In the genomic region with DNA sequence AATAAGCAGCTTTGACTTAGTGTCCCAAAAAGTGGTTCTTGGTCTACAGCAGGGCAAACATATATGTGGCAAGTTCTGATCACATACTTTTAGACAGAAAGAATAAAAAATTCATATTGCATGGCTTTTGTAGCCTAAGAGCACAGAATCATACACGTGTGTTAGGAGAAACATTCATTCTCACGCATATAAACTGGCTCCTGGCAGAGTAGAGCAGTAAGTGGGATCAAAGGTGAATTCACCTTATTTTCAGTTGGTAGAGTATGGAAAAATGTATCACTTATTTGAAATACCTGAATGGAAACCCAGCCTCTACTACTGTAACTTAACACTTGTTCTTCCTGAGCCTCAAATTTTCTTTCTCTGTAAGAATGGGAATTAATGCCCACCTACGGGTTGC, we compare ENCODE assay signal across 27 cellular contexts.
"Had no signal": no experiment of that assay in that cellular context is flagged by ENCODE, and none has a peak within 500 bp of the region (broad histone marks: within the 10 kb centered on the region; RNA-seq: fewer than 3 reads in every experiment).

No MANE protein-coding gene starts in this region.

- H3K4me1 ChIP-seq: adrenal gland, body of pancreas, gastrocnemius medialis, neural progenitor cell, right atrium auricular region, suprapubic skin, tibial artery, uterus had no signal

- H2AFZ ChIP-seq: neural progenitor cell had no signal

- H3K36me3 ChIP-seq: adrenal gland, gastrocnemius medialis, neural progenitor cell, right atrium auricular region, uterus had no signal

- H3K27ac Mint-ChIP-seq: activated CD4-positive, alpha-beta memory T cell treated with anti-CD3 and anti-CD28 coated beads, Interleukin-2, amount 10 ng/mL, durations not matched to agents 7 days and 5 days; activated CD4-positive, alpha-beta T cell treated with anti-CD3 and anti-CD28 coated beads, Interleukin-2, amount 10 ng/mL, durations not matched to agents 24 days and 14 days; activated naive CD8-positive, alpha-beta T cell treated with anti-CD3 and anti-CD28 coated beads for 36 hours; natural killer cell; neural progenitor cell had no signal

- H3K27me3 Mint-ChIP-seq: activated CD4-positive, alpha-beta memory T cell treated with anti-CD3 and anti-CD28 coated beads, Interleukin-2, amount 10 ng/mL, durations not matched to agents 7 days and 5 days; activated CD4-positive, alpha-beta T cell treated with anti-CD3 and anti-CD28 coated beads, Interleukin-2, amount 10 ng/mL, durations not matched to agents 24 days and 14 days had no signal

- ATAC-seq: activated CD4-positive, CD25-positive, alpha-beta regulatory T cell treated with anti-CD3 and anti-CD28 coated beads, Interleukin-2, amount 50 U/mL, for 24 hours; activated T-cell treated with anti-CD3 and anti-CD28 coated beads, Interleukin-2, amount 50 U/mL, for 4 hours; body of pancreas; gastrocnemius medialis; natural killer cell had no signal

- H3K27ac ChIP-seq: body of pancreas, gastrocnemius medialis, neural progenitor cell, right atrium auricular region, suprapubic skin, tibial artery, WERI-Rb-1 had no signal

- DNase-seq: activated CD4-positive, alpha-beta memory T cell treated with anti-CD3 and anti-CD28 coated beads, Interleukin-2, amount 10 ng/mL, durations not matched to agents 7 days and 5 days; activated CD8-positive, alpha-beta memory T cell treated with anti-CD3 and anti-CD28 coated beads, Interleukin-2, amount 50 U/mL, for 48 hours; activated naive CD4-positive, alpha-beta T cell; activated naive CD8-positive, alpha-beta T cell treated with anti-CD3 and anti-CD28 coated beads for 36 hours; activated T-cell treated with anti-CD3 and anti-CD28 coated beads, Interleukin-2, amount 50 U/mL, for 4 hours; adrenal gland; aorta; body of pancreas; effector CD4-positive, alpha-beta T cell; erythroblast; gastrocnemius medialis; glutamatergic neuron; hippocampal formation; kidney; natural killer cell; stimulated activated CD4-positive, alpha-beta T cell treated with anti-CD3 and anti-CD28 coated beads, Interleukin-15, amount 100 ng/mL, for 24 hours; stimulated activated CD4-positive, alpha-beta T cell treated with anti-CD3 and anti-CD28 coated beads, Interleukin-2, amount 100 ng/mL, for 24 hours; stimulated activated naive CD4-positive, alpha-beta T cell; T-helper 1 cell; tibial artery; WERI-Rb-1 had no signal

- H3K27me3 ChIP-seq: adrenal gland, body of pancreas, gastrocnemius medialis, neural progenitor cell, right atrium auricular region, suprapubic skin, tibial artery, uterus had no signal

- H3K4me3 Mint-ChIP-seq: activated CD4-positive, alpha-beta memory T cell treated with anti-CD3 and anti-CD28 coated beads, Interleukin-2, amount 10 ng/mL, durations not matched to agents 7 days and 5 days; activated CD4-positive, alpha-beta T cell treated with anti-CD3 and anti-CD28 coated beads, Interleukin-2, amount 10 ng/mL, durations not matched to agents 24 days and 14 days; activated naive CD8-positive, alpha-beta T cell treated with anti-CD3 and anti-CD28 coated beads for 36 hours; activated T-cell treated with anti-CD3 and anti-CD28 coated beads, Interleukin-2, amount 50 U/mL, for 4 hours; natural killer cell; neural progenitor cell had no signal

- H3K4me1 Mint-ChIP-seq: activated naive CD8-positive, alpha-beta T cell treated with anti-CD3 and anti-CD28 coated beads for 36 hours; natural killer cell had no signal

- H3K9me3 ChIP-seq: adrenal gland, body of pancreas, gastrocnemius medialis, right atrium auricular region, suprapubic skin, tibial artery, uterus had no signal

- H3K9me3 Mint-ChIP-seq: activated naive CD8-positive, alpha-beta T cell treated with anti-CD3 and anti-CD28 coated beads for 36 hours; activated T-cell treated with anti-CD3 and anti-CD28 coated beads, Interleukin-2, amount 50 U/mL, for 4 hours; natural killer cell; neural progenitor cell had no signal

- H3K4me3 ChIP-seq: adrenal gland, body of pancreas, gastrocnemius medialis, neural progenitor cell, right atrium auricular region, suprapubic skin, tibial artery, uterus had no signal

- H3K36me3 Mint-ChIP-seq: natural killer cell had no signal

- H3K4me2 ChIP-seq: neural progenitor cell had no signal
